29 cellular contexts compared by ENCODE assay signal in genomic region chr3:1330107-1330506, GRCh38.
"Had no signal": no experiment of that assay in that cellular context is flagged by ENCODE, and none has a peak within 500 bp of the region (broad histone marks: within the 10 kb centered on the region; RNA-seq: fewer than 3 reads in every experiment).

No MANE protein-coding gene starts in this region.

- H3K4me3 Mint-ChIP-seq: immature natural killer cell; naive thymus-derived CD8-positive, alpha-beta T cell; nephron; neural crest cell; stimulated activated effector memory CD8-positive, alpha-beta T cell treated with anti-CD3 and anti-CD28 coated beads, Interleukin-12 subunit alpha, Interleukin-12 subunit beta, amount 100 ng/mL, for 72 hours; stimulated activated naive CD8-positive, alpha-beta T cell treated with anti-CD3 and anti-CD28 coated beads, Interleukin-15, Interleukin-2, amounts not matched to agents 100 ng/mL and 50 ng/mL, for 24 hours had no signal

- H3K9me3 ChIP-seq: left lung, lower lobe of right lung, pancreas, prostate gland, suprapubic skin, thoracic aorta, tibial artery, uterus had no signal

- H3K36me3 ChIP-seq: left lung, lower lobe of right lung, pancreas, prostate gland, spleen, suprapubic skin, thoracic aorta, tibial artery, uterus had no signal

- H3K27me3 Mint-ChIP-seq: naive thymus-derived CD8-positive, alpha-beta T cell; stimulated activated naive CD8-positive, alpha-beta T cell treated with anti-CD3 and anti-CD28 coated beads, Interleukin-15, Interleukin-2, amounts not matched to agents 100 ng/mL and 50 ng/mL, for 24 hours had no signal

- H3K4me1 ChIP-seq: left lung, lower lobe of right lung, pancreas, prostate gland, spleen, suprapubic skin, tibial artery, uterus had no signal

- H3K27me3 ChIP-seq: left lung, pancreas, spleen, suprapubic skin, tibial artery, uterus had no signal

- H3K9me3 Mint-ChIP-seq: nephron, neural crest cell had no signal

- FAIRE-seq: islet of Langerhans, kidney, pancreas had no signal

- H3K4me1 Mint-ChIP-seq: immature natural killer cell; naive thymus-derived CD8-positive, alpha-beta T cell; nephron; stimulated activated effector memory CD8-positive, alpha-beta T cell treated with anti-CD3 and anti-CD28 coated beads, Interleukin-12 subunit alpha, Interleukin-12 subunit beta, amount 100 ng/mL, for 72 hours had no signal

- H3K36me3 Mint-ChIP-seq: immature natural killer cell; naive thymus-derived CD8-positive, alpha-beta T cell; stimulated activated effector memory CD8-positive, alpha-beta T cell treated with anti-CD3 and anti-CD28 coated beads, Interleukin-12 subunit alpha, Interleukin-12 subunit beta, amount 100 ng/mL, for 72 hours had no signal

- H3K27ac Mint-ChIP-seq: immature natural killer cell; naive thymus-derived CD8-positive, alpha-beta T cell; nephron; stimulated activated effector memory CD8-positive, alpha-beta T cell treated with anti-CD3 and anti-CD28 coated beads, Interleukin-12 subunit alpha, Interleukin-12 subunit beta, amount 100 ng/mL, for 72 hours; stimulated activated naive CD8-positive, alpha-beta T cell treated with anti-CD3 and anti-CD28 coated beads, Interleukin-15, Interleukin-2, amounts not matched to agents 100 ng/mL and 50 ng/mL, for 24 hours had no signal

- H3K27ac ChIP-seq: left lung, lower lobe of right lung, pancreas, prostate gland, skin epidermis, spleen, suprapubic skin, thoracic aorta, tibial artery, uterus had no signal

- DNase-seq: immature natural killer cell; kidney; left colon; left lung; lower lobe of right lung; mammary epithelial cell; mesenchymal stem cell; naive thymus-derived CD8-positive, alpha-beta T cell; nucleus accumbens; pancreas; posterior cingulate gyrus; retina; right cardiac atrium; spleen; stimulated activated CD4-positive, alpha-beta T cell treated with anti-CD3 and anti-CD28 coated beads, Interleukin-4, amount 100 ng/mL, for 24 hours; stimulated activated naive CD4-positive, alpha-beta T cell; tibial artery; trophoblast cell; uterus had no signal

- H3K4me3 ChIP-seq: left lung, lower lobe of right lung, pancreas, prostate gland, skin epidermis, spleen, suprapubic skin, thoracic aorta, tibial artery, uterus had no signal

- ATAC-seq: left colon; left lung; lower lobe of right lung; naive thymus-derived CD8-positive, alpha-beta T cell; pancreas; right cardiac atrium; sciatic nerve; stimulated activated effector memory CD8-positive, alpha-beta T cell treated with anti-CD3 and anti-CD28 coated beads, Interleukin-12 subunit alpha, Interleukin-12 subunit beta, amount 100 ng/mL, for 72 hours had no signal
